Comparison of ENCODE assay signal across 19 cellular contexts in genomic region chr14:97620071-97620470, GRCh38.
A peak's percentile ranks its signal among the peaks of the same experiment; 100 is the strongest.
DNase-seq lines count a peak whose midpoint lies in the region; ATAC-seq and TF ChIP-seq lines count a peak whose summit lies in the region.
"Had no signal": no experiment of that assay in that cellular context is flagged by ENCODE, and none has a peak within 500 bp of the region (broad histone marks: within the 10 kb centered on the region; RNA-seq: fewer than 3 reads in every experiment).

No MANE protein-coding gene starts in this region.

- no peak overlapping the region for H3K4me3 ChIP-seq in KMS-11 (IDR thresholded peaks at IDR 0.05; ENCODE audit: insufficient read depth, low read depth, low read length)
- H3K4me3 ChIP-seq: BLaER1, prostate gland had no signal

- peaks cover 41% of the 10 kb centered on the region for H3K4me1 Mint-ChIP-seq in T-helper 1 cell treated with Interleukin-12 subunit alpha and Interleukin-12 subunit beta and Interleukin-4 antibody, amounts not matched to agents 30 μg/mL and 1 μg/mL, for 36 hours (ENCODE audit: low read depth)
- peaks cover 40% of the 10 kb centered on the region for H3K4me1 Mint-ChIP-seq in activated T-helper 17 cell treated with anti-CD3 and anti-CD28 coated beads, Interleukin-2, amount 50 U/mL, for 72 hours
- peaks cover 37 to 44% of the 10 kb centered on the region in 2 donors for H3K4me1 Mint-ChIP-seq in natural killer cell
- H3K4me1 Mint-ChIP-seq: activated B cell treated with CpG ODN at 0.5 μM for 24 hours had no signal

- H2AFZ ChIP-seq in KMS-11 (ENCODE audit: low read depth) = no peak overlapping the region

- H3K4me1 ChIP-seq in KMS-11 (ENCODE audit: low read depth, poor library complexity, severe bottlenecking) = peaks cover 15% of the 10 kb centered on the region
- H3K4me1 ChIP-seq: BLaER1, prostate gland had no signal

- H3K27ac Mint-ChIP-seq in T-helper 1 cell treated with Interleukin-12 subunit alpha and Interleukin-12 subunit beta and Interleukin-4 antibody, amounts not matched to agents 30 μg/mL and 1 μg/mL, for 36 hours = peak overlapping the region; percentile 97
- H3K27ac Mint-ChIP-seq in activated T-helper 17 cell treated with anti-CD3 and anti-CD28 coated beads, Interleukin-2, amount 50 U/mL, for 72 hours = peak overlapping the region; percentile 88
- H3K27ac Mint-ChIP-seq in natural killer cell = peak overlapping the region; percentile 87 to 92
- H3K27ac Mint-ChIP-seq: activated B cell treated with CpG ODN at 0.5 μM for 24 hours had no signal

- peak overlapping the region; percentile 54 for H3K4me2 ChIP-seq in KMS-11
- H3K4me2 ChIP-seq: BLaER1 had no signal

- DNase-seq in T-helper 1 cell (no peak), natural killer cell (no peak), DMS53 (lab: John Stamatoyannopoulos, UW) (no peak)
- DNase-seq: activated B cell treated with CpG ODN at 0.5 μM for 24 hours, aorta, DMS79 treated with DMSO at 0.1 percent for 48 hours, islet precursor cell, naive B cell, NCI-H1694 treated with DMSO at 0.1 percent for 48 hours, NCI-H446 treated with DMSO at 0.1 percent for 48 hours, Right ventricle myocardium superior, trophoblast cell had no signal

- no peak overlapping the region for H3K27ac ChIP-seq in KMS-11
- H3K27ac ChIP-seq: BLaER1, prostate gland had no signal

- H3K36me3 ChIP-seq in KMS-11 (ENCODE audit: insufficient read depth) = no peaks in the 10 kb centered on the region
- H3K36me3 ChIP-seq: BLaER1, prostate gland had no signal

- H3K9me3 Mint-ChIP-seq in T-helper 1 cell treated with Interleukin-12 subunit alpha and Interleukin-12 subunit beta and Interleukin-4 antibody, amounts not matched to agents 30 μg/mL and 1 μg/mL, for 36 hours = peaks cover 18% of the 10 kb centered on the region
- H3K9me3 Mint-ChIP-seq in activated T-helper 17 cell treated with anti-CD3 and anti-CD28 coated beads, Interleukin-2, amount 50 U/mL, for 72 hours = peaks cover 7% of the 10 kb centered on the region
- peaks cover 2 to 6% of the 10 kb centered on the region in 2 donors for H3K9me3 Mint-ChIP-seq in natural killer cell

- H3K79me2 ChIP-seq in KMS-11 (ENCODE audit: insufficient read depth, low read depth) = no peaks in the 10 kb centered on the region

- H3K27me3 Mint-ChIP-seq in T-helper 1 cell treated with Interleukin-12 subunit alpha and Interleukin-12 subunit beta and Interleukin-4 antibody, amounts not matched to agents 30 μg/mL and 1 μg/mL, for 36 hours (ENCODE audit: low read depth) = peaks cover 7% of the 10 kb centered on the region
- no peaks in the 10 kb centered on the region for H3K27me3 Mint-ChIP-seq in activated T-helper 17 cell treated with anti-CD3 and anti-CD28 coated beads, Interleukin-2, amount 50 U/mL, for 72 hours
- no peaks in the 10 kb centered on the region for H3K27me3 Mint-ChIP-seq in natural killer cell (ENCODE audit: low read depth in 2 of 2)
- H3K27me3 Mint-ChIP-seq: activated B cell treated with CpG ODN at 0.5 μM for 24 hours had no signal

- H4K20me1 ChIP-seq in KMS-11 (ENCODE audit: insufficient read depth) = no peaks in the 10 kb centered on the region
- H4K20me1 ChIP-seq: BLaER1 had no signal

- no peak for TF ChIP-seq CTCF in KMS-11 (conservative IDR thresholded peaks at IDR 0.05; ENCODE audit: low read depth, low read length)
- TF ChIP-seq CTCF in natural killer cell (IDR thresholded peaks at IDR 0.05) = no peak

- ATAC-seq in activated T-helper 17 cell treated with anti-CD3 and anti-CD28 coated beads, Interleukin-2, amount 50 U/mL, for 72 hours (replicated peaks) = no peak
- ATAC-seq in natural killer cell = no peak
- ATAC-seq in HG03039 (IDR thresholded peaks at IDR 0.05; ENCODE audit: unreplicated experiment) = no peak
- no peak for ATAC-seq in GM21515 (IDR thresholded peaks at IDR 0.05; ENCODE audit: unreplicated experiment)

- peak overlapping the region; percentile 82 for H3K4me3 Mint-ChIP-seq in T-helper 1 cell treated with Interleukin-12 subunit alpha and Interleukin-12 subunit beta and Interleukin-4 antibody, amounts not matched to agents 30 μg/mL and 1 μg/mL, for 36 hours
- H3K4me3 Mint-ChIP-seq in activated T-helper 17 cell treated with anti-CD3 and anti-CD28 coated beads, Interleukin-2, amount 50 U/mL, for 72 hours = peak overlapping the region; percentile 82
- peak overlapping the region; percentile 86 for H3K4me3 Mint-ChIP-seq in natural killer cell
- H3K4me3 Mint-ChIP-seq: activated B cell treated with CpG ODN at 0.5 μM for 24 hours, naive B cell had no signal

- H3K9ac ChIP-seq in KMS-11 = no peak overlapping the region; the same call in 1 of the 2 replicates
- H3K9ac ChIP-seq: BLaER1 had no signal

- no peaks in the 10 kb centered on the region for H3K27me3 ChIP-seq in KMS-11 (ENCODE audit: insufficient read depth, low read depth)
- H3K27me3 ChIP-seq: BLaER1 had no signal

- peaks cover 25% of the 10 kb centered on the region for H3K36me3 Mint-ChIP-seq in T-helper 1 cell treated with Interleukin-12 subunit alpha and Interleukin-12 subunit beta and Interleukin-4 antibody, amounts not matched to agents 30 μg/mL and 1 μg/mL, for 36 hours (ENCODE audit: low read depth)
- H3K36me3 Mint-ChIP-seq in activated T-helper 17 cell treated with anti-CD3 and anti-CD28 coated beads, Interleukin-2, amount 50 U/mL, for 72 hours (ENCODE audit: low read depth) = no peaks in the 10 kb centered on the region
- H3K36me3 Mint-ChIP-seq in natural killer cell = peaks cover 6% of the 10 kb centered on the region

- intact Hi-C loops in natural killer cell (cut with micrococcal nuclease) = loop anchor here (10.0 kb wide), 1 partner anchor 165 kb away; no protein-coding TSS in a partner anchor
